In genomic region chr14:34539407-34540180, GRCh38 we compare ENCODE assay signal across 8 cellular contexts. TPM values are rescaled to one million over a fixed set of nuclear protein-coding genes. Genes with fewer than 3 reads are reported as not detected.
DNase-seq lines count a peak whose midpoint lies in the region; ATAC-seq and TF ChIP-seq lines count a peak whose summit lies in the region.

Gene EAPP, minus strand, starts transcription at chr14:34539701. Its CDS starts 73 bp downstream, at chr14:34539628.

- peak; percentile 99 for ATAC-seq in GM19468 (IDR thresholded peaks at IDR 0.05; ENCODE audit: extremely low read depth, unreplicated experiment)

- H3K9me3 ChIP-seq in BLaER1 treated with 17β-estradiol and CSF1 and Interleukin-3, amounts not matched to agents 10 nM and 100 nM (replicated peaks in 1 of 11) = no peaks in the 10 kb centered on the region
- H3K9me3 ChIP-seq in muscle layer of colon (ENCODE audit: low read length) = no peaks in the 10 kb centered on the region

- peak within 1 kb of the TSS; percentile 77 to 99 (median 95) for H3K4me3 ChIP-seq in BLaER1 treated with 17β-estradiol and CSF1 and Interleukin-3, amounts not matched to agents 10 nM and 100 nM
- H3K4me3 ChIP-seq in epithelial cell of esophagus (ENCODE audit: low read length) (peak within 1 kb of the TSS; percentile 93), muscle layer of colon (ENCODE audit: low read depth in 1 of 2, low read length in 2 of 2) (peak within 1 kb of the TSS; percentile 75 to 96)

- DNase-seq in HT-29 (ENCODE audit: low spot score) (peak; percentile 91), epithelial cell of esophagus (ENCODE audit: low read depth) (peak; percentile 98), DMS153 treated with DMSO at 0.1 percent for 48 hours (lab: John Stamatoyannopoulos, UW; ENCODE audit: unreplicated experiment) (no peak)
- peak; percentile 95 for DNase-seq in activated CD8-positive, alpha-beta memory T cell treated with anti-CD3 and anti-CD28 coated beads for 24 hours
- peak; percentile 90 to 93 for DNase-seq in stimulated activated CD8-positive, alpha-beta memory T cell treated with anti-CD3 and anti-CD28 coated beads, Interleukin-7, amount 100 ng/mL, for 4 hours (ENCODE audit: low read depth in 2 of 2)

- no peak for TF ChIP-seq CTCF in epithelial cell of esophagus (IDR thresholded peaks at IDR 0.05; ENCODE audit: insufficient read depth, low read depth, low read length, missing control alignments)

- peaks cover 11 to 24% (median 20%) of the 10 kb centered on the region in 10 experiments for H3K4me1 ChIP-seq in BLaER1 treated with 17β-estradiol and CSF1 and Interleukin-3, amounts not matched to agents 10 nM and 100 nM
- peaks cover 16% of the 10 kb centered on the region for H3K4me1 ChIP-seq in muscle layer of colon (ENCODE audit: insufficient read depth, low read length)

- H3K36me3 ChIP-seq in BLaER1 treated with 17β-estradiol and CSF1 and Interleukin-3, amounts not matched to agents 10 nM and 100 nM = peaks cover 11 to 34% (median 29%) of the 10 kb centered on the region in 11 experiments
- no peaks in the 10 kb centered on the region for H3K36me3 ChIP-seq in muscle layer of colon (ENCODE audit: insufficient read depth, low read length)

- H3K4me2 ChIP-seq in BLaER1 treated with 17β-estradiol and CSF1 and Interleukin-3, amounts not matched to agents 10 nM and 100 nM = peak within 1 kb of the TSS; percentile 72 to 99 (median 86)

- H3K27ac ChIP-seq in BLaER1 treated with 17β-estradiol and CSF1 and Interleukin-3, amounts not matched to agents 10 nM and 100 nM = peak within 1 kb of the TSS; percentile 84 to 98 (median 94)
- H3K27ac ChIP-seq in muscle layer of colon (ENCODE audit: low read depth, low read length) = peak within 1 kb of the TSS; percentile 90

- peak within 1 kb of the TSS; percentile 86 to 99 (median 96) for H3K9ac ChIP-seq in BLaER1 treated with 17β-estradiol and CSF1 and Interleukin-3, amounts not matched to agents 10 nM and 100 nM
- peak within 1 kb of the TSS; percentile 97 for H3K9ac ChIP-seq in muscle layer of colon (ENCODE audit: low read length)

- H4K20me1 ChIP-seq in BLaER1 treated with 17β-estradiol and CSF1 and Interleukin-3, amounts not matched to agents 10 nM and 100 nM = peaks cover 0 to 16% (median 0%) of the 10 kb centered on the region in 11 experiments; a peak in 6 of 22 replicates

- H3K27me3 ChIP-seq in BLaER1 treated with 17β-estradiol and CSF1 and Interleukin-3, amounts not matched to agents 10 nM and 100 nM = no peaks in the 10 kb centered on the region
- H3K27me3 ChIP-seq in muscle layer of colon (ENCODE audit: control insufficient read depth in 1 of 2, insufficient read depth in 2 of 2, low read length in 2 of 2) = no peaks in the 10 kb centered on the region

RNA-seq across cellular contexts. Expression of gene EAPP, which starts in this region (rescaled TPM):
- 9.9 and 14.1 TPM in 2 replicates for total RNA-seq in HT-29 (2014; rRNA removed; shearing (Covaris generic))
